Comparison of ENCODE assay signal across 8 cellular contexts in the genomic region with DNA sequence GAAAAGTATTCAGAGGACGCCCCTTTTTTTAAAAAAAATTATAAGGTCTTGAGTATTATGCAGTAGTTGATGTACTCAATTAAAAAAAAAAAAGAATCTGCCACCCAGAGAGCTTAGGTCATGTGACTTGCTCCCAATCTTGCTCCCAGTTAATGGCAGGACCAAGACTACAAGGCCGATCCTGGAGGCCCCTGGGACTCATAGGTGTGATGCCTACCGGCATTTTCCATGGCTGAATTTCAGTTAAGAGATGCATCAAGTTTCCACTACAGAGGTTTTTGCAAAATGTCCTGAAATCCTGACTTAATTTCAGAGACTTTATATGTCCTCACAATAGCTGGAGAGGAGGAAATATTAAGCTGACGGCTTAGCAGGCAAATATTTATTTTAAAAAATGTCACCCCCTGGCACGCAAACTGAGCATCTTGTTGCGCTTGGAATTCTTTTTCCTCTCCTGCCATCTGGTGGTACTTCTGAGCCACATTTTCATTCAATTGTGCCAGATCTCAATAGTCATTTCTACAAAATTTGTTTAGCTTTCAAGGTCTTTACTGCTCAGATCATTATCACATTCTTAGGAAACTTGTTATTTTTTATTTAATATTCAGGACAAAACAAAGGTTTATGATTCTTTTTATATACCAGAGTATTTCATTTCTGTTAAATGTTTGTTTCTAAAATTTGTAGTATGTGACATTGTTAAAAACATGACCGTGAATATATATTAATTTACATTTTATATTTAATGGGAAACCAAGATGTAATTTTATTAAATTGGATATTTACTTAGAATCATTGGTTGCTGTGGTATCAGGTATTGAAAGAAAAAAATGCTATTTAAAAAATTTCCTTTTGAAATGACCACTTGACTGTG.
DNase-seq lines count a peak whose midpoint lies in the region; ATAC-seq and TF ChIP-seq lines count a peak whose summit lies in the region.

No MANE protein-coding gene starts in this region.

- ATAC-seq in gastrocnemius medialis (peak; percentile 43 to 55), GM21381 (IDR thresholded peaks at IDR 0.05; ENCODE audit: unreplicated experiment) (no peak), GM19463 (IDR thresholded peaks at IDR 0.05; ENCODE audit: unreplicated experiment) (no peak)

- H3K4me3 ChIP-seq in BJ (ENCODE audit: low read depth, low read length): no peak overlapping the region
- no peak overlapping the region for H3K4me3 ChIP-seq in HL-60 (replicated peaks; ENCODE audit: insufficient read depth, low read length)
- H3K4me3 ChIP-seq in foreskin fibroblast (ENCODE audit: low read depth in 1 of 2, low read length in 2 of 2): no peak overlapping the region
- H3K4me3 ChIP-seq in gastrocnemius medialis: no peak overlapping the region

- H3K27me3 ChIP-seq in BJ (ENCODE audit: control insufficient read depth, insufficient read depth, low read length): no peaks in the 10 kb centered on the region
- peaks cover 3% of the 10 kb centered on the region for H3K27me3 ChIP-seq in HL-60 (ENCODE audit: insufficient read depth, poor library complexity, severe bottlenecking)
- H3K27me3 ChIP-seq in gastrocnemius medialis: no peaks in the 10 kb centered on the region

- TF ChIP-seq POLR2A in gastrocnemius medialis (IDR thresholded peaks at IDR 0.05): no peak

- CTCF ChIA-PET in BJ (lab: Yijun Ruan, JAX): interaction anchor here (0.7 to 2.3 kb wide), 15 partner anchors 15 to 766 kb away, joined by 3 to 12 read pairs (median 4); no protein-coding TSS in a partner anchor

- no peak for DNase-seq in BJ (ENCODE audit: low read depth)
- DNase-seq in HL-60 (ENCODE audit: low read depth in 1 of 2, low spot score in 1 of 2): peak in 1 of 2 experiments; percentile 3
- DNase-seq in SK-N-DZ (ENCODE audit: low spot score): peak; percentile 40
- DNase-seq in foreskin fibroblast: peak; percentile 49 to 86
- no peak for DNase-seq in gastrocnemius medialis
- no peak for DNase-seq in iPS-NIHi11 (ENCODE audit: low spot score)

- H3K27ac ChIP-seq in HL-60 (replicated peaks) (no peak overlapping the region), gastrocnemius medialis (no peak overlapping the region)

- no peaks in the 10 kb centered on the region for H3K36me3 ChIP-seq in BJ (ENCODE audit: control insufficient read depth, insufficient read depth, low read length)
- no peaks in the 10 kb centered on the region for H3K36me3 ChIP-seq in gastrocnemius medialis

- peaks cover 19 to 25% of the 10 kb centered on the region in 2 donors for H3K4me1 ChIP-seq in gastrocnemius medialis

- H3K9me3 ChIP-seq in gastrocnemius medialis: no peaks in the 10 kb centered on the region

- POLR2A ChIA-PET in BJ (lab: Charles Lee): no interaction called here

- intact Hi-C loops in gastrocnemius medialis (cut with DNase I; ENCODE audit: low total_unique reads): loop anchor here (1.0 to 10.0 kb wide), 5 partner anchors 423 to 796 kb away; no protein-coding TSS in a partner anchor

- in situ Hi-C loops in gastrocnemius medialis (cut with MboI; ENCODE audit: low sequenced_read_pairs in 4 of 4): loop anchor here (5.0 to 25.0 kb wide), 5 partner anchors 421 to 796 kb away; no protein-coding TSS in a partner anchor

- TF ChIP-seq CTCF in BJ (IDR thresholded peaks at IDR 0.05; ENCODE audit: insufficient read depth, low read depth, low read length) (peak; percentile 69), HL-60 (IDR thresholded peaks at IDR 0.05; ENCODE audit: insufficient read depth, low read length) (peak; percentile 3), foreskin fibroblast (IDR thresholded peaks at IDR 0.05; ENCODE audit: low read depth, low read length) (peak; percentile 48), gastrocnemius medialis (IDR thresholded peaks at IDR 0.05 in 4 of 5, conservative IDR thresholded peaks at IDR 0.05 in 1 of 5) (peak in 4 of 5 experiments; percentile 47 to 64 (median 60))

Comparison
In these comparisons a context has a peak if more than half of its experiments do, and no peak if none do; other contexts are left out.
1. DNase-seq: peak in SK-N-DZ (single experiment) and foreskin fibroblast (2 of 2); none in BJ (single experiment), gastrocnemius medialis (0 of 2) and iPS-NIHi11 (single experiment).
2. CTCF ChIP-seq: peak in every context shown above with its lines; median percentile 69 in BJ; 60 in gastrocnemius medialis; 48 in foreskin fibroblast; 3 in HL-60.
3. ATAC-seq: peak in gastrocnemius medialis (2 of 2); none in GM21381 (single experiment) and GM19463 (single experiment).